1 cellular context compared by ENCODE assay signal in the genomic region with DNA sequence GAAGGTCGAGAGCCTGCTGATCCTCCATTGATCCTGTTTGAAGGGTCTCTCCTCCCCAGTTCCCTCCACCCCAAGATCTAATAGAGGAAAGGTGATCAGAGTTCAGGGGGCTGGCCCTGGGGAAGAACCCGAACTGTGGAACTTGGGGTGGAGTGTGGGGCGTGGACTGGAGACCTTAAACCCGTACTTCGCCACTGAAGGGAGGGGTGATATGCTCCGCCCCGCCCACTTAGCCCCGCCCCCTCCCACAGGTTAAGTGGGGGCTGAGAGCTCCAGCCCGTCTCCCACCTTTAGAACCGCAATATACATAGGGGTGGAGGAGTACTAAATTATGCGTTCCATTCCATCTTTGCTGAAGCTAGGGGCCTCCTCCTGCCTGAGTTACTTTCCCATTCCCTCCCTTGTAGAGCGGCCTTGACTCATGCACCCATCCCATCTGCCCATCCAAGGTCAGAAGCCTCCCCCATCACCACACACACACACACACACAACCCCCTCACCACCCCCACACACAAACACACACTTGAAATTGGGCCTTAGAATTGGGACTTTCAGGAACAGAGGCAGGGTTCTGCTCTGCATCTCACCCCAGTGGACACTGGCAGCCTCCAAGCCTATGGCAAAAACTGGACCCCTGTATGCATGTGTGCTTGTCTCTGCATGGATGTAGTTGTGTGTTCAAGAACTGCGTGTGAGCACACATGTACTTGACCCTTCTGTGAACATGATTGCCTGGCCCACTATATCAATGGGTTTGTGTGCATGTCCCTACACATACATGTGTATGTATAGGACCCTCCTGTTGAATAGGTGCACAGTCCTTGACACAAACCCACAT.
TF ChIP-seq lines count a peak whose summit lies in the region.

No MANE protein-coding gene starts in this region.

TF ChIP-seq in K562, 482 proteins besides CTCF, POLR2A, EP300 and RAD21:
- TF ChIP-seq XRCC4 (IDR thresholded peaks at IDR 0.05; ENCODE audit: extremely low read depth, insufficient read depth, insufficient read length) = no peak
- TF ChIP-seq VEZF1 (CRISPR knock-in tag; IDR thresholded peaks at IDR 0.05) = peak; percentile 40; the same call in 1 of the 2 replicates
- TF ChIP-seq NFRKB (IDR thresholded peaks at IDR 0.05; ENCODE audit: low read depth) = no peak
- no peak for TF ChIP-seq SRSF7 (optimal IDR thresholded peaks at IDR 0.05; ENCODE audit: low read depth, low read length)
- peak; percentile 39 for TF ChIP-seq EGR1 (conservative IDR thresholded peaks at IDR 0.05)
- TF ChIP-seq, protein P1, sequence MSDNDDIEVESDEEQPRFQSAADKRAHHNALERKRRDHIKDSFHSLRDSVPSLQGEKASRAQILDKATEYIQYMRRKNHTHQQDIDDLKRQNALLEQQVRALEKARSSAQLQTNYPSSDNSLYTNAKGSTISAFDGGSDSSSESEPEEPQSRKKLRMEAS (CRISPR knock-in tag; IDR thresholded peaks at IDR 0.05) = peak; percentile 8; the same call in 1 of the 2 replicates
- no peak for TF ChIP-seq ZNF586 (CRISPR knock-in tag; conservative IDR thresholded peaks at IDR 0.05)
